1 cellular context compared by ENCODE assay signal in the genomic region with DNA sequence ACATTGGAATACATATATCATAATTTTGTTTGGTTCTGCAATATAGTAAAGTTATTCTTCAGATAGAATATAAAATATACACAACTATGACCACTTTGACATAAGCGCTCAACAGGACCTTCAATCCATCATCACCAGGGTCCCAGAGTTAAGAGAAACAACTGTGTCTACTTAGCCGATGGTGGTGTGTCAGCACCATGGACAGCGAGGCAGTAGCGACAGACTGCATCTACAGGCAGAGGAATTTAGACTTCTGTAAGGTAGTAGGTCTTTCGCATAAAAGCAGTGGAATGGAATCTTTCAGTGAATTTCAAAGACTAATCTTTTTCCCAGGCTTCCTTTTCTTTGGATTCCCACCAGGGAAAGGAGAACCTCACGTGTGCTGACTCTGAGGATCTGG.
TF ChIP-seq lines count a peak whose summit lies in the region.

No MANE protein-coding gene starts in this region.

TF ChIP-seq in HepG2, 621 proteins besides CTCF, POLR2A, EP300 and RAD21 (continued from another document and continues in another):
- TF ChIP-seq, protein P1, sequence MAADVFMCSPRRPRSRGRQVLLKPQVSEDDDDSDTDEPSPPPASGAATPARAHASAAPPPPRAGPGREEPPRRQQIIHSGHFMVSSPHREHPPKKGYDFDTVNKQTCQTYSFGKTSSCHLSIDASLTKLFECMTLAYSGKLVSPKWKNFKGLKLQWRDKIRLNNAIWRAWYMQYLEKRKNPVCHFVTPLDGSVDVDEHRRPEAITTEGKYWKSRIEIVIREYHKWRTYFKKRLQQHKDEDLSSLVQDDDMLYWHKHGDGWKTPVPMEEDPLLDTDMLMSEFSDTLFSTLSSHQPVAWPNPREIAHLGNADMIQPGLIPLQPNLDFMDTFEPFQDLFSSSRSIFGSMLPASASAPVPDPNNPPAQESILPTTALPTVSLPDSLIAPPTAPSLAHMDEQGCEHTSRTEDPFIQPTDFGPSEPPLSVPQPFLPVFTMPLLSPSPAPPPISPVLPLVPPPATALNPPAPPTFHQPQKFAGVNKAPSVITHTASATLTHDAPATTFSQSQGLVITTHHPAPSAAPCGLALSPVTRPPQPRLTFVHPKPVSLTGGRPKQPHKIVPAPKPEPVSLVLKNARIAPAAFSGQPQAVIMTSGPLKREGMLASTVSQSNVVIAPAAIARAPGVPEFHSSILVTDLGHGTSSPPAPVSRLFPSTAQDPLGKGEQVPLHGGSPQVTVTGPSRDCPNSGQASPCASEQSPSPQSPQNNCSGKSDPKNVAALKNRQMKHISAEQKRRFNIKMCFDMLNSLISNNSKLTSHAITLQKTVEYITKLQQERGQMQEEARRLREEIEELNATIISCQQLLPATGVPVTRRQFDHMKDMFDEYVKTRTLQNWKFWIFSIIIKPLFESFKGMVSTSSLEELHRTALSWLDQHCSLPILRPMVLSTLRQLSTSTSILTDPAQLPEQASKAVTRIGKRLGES (CRISPR knock-in tag; IDR thresholded peaks at IDR 0.05; ENCODE audit: borderline replicate concordance), result peak; percentile 80; the same call in 1 of the 2 replicates
- no peak for TF ChIP-seq STAG1 (CRISPR knock-in tag; IDR thresholded peaks at IDR 0.05)
- peak; percentile 86; the same call in 1 of the 2 replicates for TF ChIP-seq ZNF256 (CRISPR knock-in tag; conservative IDR thresholded peaks at IDR 0.05)
- TF ChIP-seq ZBTB20 (CRISPR knock-in tag; IDR thresholded peaks at IDR 0.05; ENCODE audit: borderline replicate concordance, low read depth), result peak; percentile 61; the same call in 1 of the 2 replicates
- TF ChIP-seq, protein P2, sequence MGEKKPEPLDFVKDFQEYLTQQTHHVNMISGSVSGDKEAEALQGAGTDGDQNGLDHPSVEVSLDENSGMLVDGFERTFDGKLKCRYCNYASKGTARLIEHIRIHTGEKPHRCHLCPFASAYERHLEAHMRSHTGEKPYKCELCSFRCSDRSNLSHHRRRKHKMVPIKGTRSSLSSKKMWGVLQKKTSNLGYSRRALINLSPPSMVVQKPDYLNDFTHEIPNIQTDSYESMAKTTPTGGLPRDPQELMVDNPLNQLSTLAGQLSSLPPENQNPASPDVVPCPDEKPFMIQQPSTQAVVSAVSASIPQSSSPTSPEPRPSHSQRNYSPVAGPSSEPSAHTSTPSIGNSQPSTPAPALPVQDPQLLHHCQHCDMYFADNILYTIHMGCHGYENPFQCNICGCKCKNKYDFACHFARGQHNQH (CRISPR knock-in tag; IDR thresholded peaks at IDR 0.05), result peak; percentile 88; the same call in 1 of the 2 replicates
- no peak for TF ChIP-seq ELF1 (CRISPR knock-in tag; IDR thresholded peaks at IDR 0.05)
- TF ChIP-seq, protein P3, sequence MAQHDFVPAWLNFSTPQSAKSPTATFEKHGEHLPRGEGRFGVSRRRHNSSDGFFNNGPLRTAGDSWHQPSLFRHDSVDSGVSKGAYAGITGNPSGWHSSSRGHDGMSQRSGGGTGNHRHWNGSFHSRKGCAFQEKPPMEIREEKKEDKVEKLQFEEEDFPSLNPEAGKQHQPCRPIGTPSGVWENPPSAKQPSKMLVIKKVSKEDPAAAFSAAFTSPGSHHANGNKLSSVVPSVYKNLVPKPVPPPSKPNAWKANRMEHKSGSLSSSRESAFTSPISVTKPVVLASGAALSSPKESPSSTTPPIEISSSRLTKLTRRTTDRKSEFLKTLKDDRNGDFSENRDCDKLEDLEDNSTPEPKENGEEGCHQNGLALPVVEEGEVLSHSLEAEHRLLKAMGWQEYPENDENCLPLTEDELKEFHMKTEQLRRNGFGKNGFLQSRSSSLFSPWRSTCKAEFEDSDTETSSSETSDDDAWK (CRISPR knock-in tag; IDR thresholded peaks at IDR 0.05), result no peak
- TF ChIP-seq PHB2 (IDR thresholded peaks at IDR 0.05; ENCODE audit: partially characterized antibody), result no peak
- TF ChIP-seq ZNF207 (IDR thresholded peaks at IDR 0.05; ENCODE audit: borderline replicate concordance), result no peak
- no peak for TF ChIP-seq SOX6 (IDR thresholded peaks at IDR 0.05)
- TF ChIP-seq SOX6 (CRISPR knock-in tag; IDR thresholded peaks at IDR 0.05), result no peak
- peak; percentile 70; the same call in 1 of the 2 replicates for TF ChIP-seq ZNF841 (CRISPR knock-in tag; IDR thresholded peaks at IDR 0.05; ENCODE audit: borderline replicate concordance)
- TF ChIP-seq ZNF549 (CRISPR knock-in tag; IDR thresholded peaks at IDR 0.05), result peak; percentile 29; the same call in 1 of the 2 replicates
- TF ChIP-seq, protein P4, sequence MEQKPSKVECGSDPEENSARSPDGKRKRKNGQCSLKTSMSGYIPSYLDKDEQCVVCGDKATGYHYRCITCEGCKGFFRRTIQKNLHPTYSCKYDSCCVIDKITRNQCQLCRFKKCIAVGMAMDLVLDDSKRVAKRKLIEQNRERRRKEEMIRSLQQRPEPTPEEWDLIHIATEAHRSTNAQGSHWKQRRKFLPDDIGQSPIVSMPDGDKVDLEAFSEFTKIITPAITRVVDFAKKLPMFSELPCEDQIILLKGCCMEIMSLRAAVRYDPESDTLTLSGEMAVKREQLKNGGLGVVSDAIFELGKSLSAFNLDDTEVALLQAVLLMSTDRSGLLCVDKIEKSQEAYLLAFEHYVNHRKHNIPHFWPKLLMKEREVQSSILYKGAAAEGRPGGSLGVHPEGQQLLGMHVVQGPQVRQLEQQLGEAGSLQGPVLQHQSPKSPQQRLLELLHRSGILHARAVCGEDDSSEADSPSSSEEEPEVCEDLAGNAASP (CRISPR knock-in tag; IDR thresholded peaks at IDR 0.05; ENCODE audit: borderline replicate concordance), result peak; percentile 90
- TF ChIP-seq ZBTB42 (CRISPR knock-in tag; IDR thresholded peaks at IDR 0.05), result 0 out of 2 replicates have a peak, but pooled peaks have one; percentile 37
- peak; percentile 98 for TF ChIP-seq KLF6 (CRISPR knock-in tag; IDR thresholded peaks at IDR 0.05)
- TF ChIP-seq FOSL1 (CRISPR knock-in tag; IDR thresholded peaks at IDR 0.05; ENCODE audit: borderline replicate concordance), result no peak
- TF ChIP-seq, protein P5, sequence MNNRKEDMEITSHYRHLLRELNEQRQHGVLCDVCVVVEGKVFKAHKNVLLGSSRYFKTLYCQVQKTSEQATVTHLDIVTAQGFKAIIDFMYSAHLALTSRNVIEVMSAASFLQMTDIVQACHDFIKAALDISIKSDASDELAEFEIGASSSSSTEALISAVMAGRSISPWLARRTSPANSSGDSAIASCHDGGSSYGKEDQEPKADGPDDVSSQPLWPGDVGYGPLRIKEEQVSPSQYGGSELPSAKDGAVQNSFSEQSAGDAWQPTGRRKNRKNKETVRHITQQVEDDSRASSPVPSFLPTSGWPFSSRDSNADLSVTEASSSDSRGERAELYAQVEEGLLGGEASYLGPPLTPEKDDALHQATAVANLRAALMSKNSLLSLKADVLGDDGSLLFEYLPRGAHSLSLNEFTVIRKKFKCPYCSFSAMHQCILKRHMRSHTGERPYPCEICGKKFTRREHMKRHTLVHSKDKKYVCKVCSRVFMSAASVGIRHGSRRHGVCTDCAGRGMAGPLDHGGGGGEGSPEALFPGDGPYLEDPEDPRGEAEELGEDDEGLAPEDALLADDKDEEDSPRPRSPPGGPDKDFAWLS (CRISPR knock-in tag; IDR thresholded peaks at IDR 0.05; ENCODE audit: borderline replicate concordance), result no peak
- TF ChIP-seq TBX2 (CRISPR knock-in tag; IDR thresholded peaks at IDR 0.05; ENCODE audit: borderline replicate concordance), result peak; percentile 38; the same call in 1 of the 2 replicates
- peak; percentile 86 for TF ChIP-seq ARNT2 (CRISPR knock-in tag; IDR thresholded peaks at IDR 0.05; ENCODE audit: low read depth)
- TF ChIP-seq, protein P6, sequence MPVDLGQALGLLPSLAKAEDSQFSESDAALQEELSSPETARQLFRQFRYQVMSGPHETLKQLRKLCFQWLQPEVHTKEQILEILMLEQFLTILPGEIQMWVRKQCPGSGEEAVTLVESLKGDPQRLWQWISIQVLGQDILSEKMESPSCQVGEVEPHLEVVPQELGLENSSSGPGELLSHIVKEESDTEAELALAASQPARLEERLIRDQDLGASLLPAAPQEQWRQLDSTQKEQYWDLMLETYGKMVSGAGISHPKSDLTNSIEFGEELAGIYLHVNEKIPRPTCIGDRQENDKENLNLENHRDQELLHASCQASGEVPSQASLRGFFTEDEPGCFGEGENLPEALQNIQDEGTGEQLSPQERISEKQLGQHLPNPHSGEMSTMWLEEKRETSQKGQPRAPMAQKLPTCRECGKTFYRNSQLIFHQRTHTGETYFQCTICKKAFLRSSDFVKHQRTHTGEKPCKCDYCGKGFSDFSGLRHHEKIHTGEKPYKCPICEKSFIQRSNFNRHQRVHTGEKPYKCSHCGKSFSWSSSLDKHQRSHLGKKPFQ (CRISPR knock-in tag; IDR thresholded peaks at IDR 0.05; ENCODE audit: insufficient replicate concordance), result no peak
- no peak for TF ChIP-seq ZNF329 (CRISPR knock-in tag; IDR thresholded peaks at IDR 0.05; ENCODE audit: low read depth)
- no peak for TF ChIP-seq BRD4 (CRISPR knock-in tag; IDR thresholded peaks at IDR 0.05)
- TF ChIP-seq MLLT10 (CRISPR knock-in tag; IDR thresholded peaks at IDR 0.05), result no peak
- TF ChIP-seq, protein P7, sequence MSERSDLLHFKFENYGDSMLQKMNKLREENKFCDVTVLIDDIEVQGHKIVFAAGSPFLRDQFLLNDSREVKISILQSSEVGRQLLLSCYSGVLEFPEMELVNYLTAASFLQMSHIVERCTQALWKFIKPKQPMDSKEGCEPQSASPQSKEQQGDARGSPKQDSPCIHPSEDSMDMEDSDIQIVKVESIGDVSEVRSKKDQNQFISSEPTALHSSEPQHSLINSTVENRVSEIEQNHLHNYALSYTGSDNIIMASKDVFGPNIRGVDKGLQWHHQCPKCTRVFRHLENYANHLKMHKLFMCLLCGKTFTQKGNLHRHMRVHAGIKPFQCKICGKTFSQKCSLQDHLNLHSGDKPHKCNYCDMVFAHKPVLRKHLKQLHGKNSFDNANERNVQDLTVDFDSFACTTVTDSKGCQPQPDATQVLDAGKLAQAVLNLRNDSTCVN (CRISPR knock-in tag; IDR thresholded peaks at IDR 0.05; ENCODE audit: borderline replicate concordance), result peak; percentile 90
- TF ChIP-seq ZNF749 (CRISPR knock-in tag; IDR thresholded peaks at IDR 0.05; ENCODE audit: borderline replicate concordance), result 0 out of 2 replicates have a peak, but pooled peaks have one; percentile 71
- no peak for TF ChIP-seq ATM (IDR thresholded peaks at IDR 0.05; ENCODE audit: borderline replicate concordance)
- TF ChIP-seq CBX2 (IDR thresholded peaks at IDR 0.05; ENCODE audit: low read depth, low read length), result no peak
- TF ChIP-seq CBX2 (CRISPR knock-in tag; IDR thresholded peaks at IDR 0.05; ENCODE audit: low read depth), result no peak
- TF ChIP-seq ZBTB38 (CRISPR knock-in tag; IDR thresholded peaks at IDR 0.05), result no peak
- TF ChIP-seq, protein P8, sequence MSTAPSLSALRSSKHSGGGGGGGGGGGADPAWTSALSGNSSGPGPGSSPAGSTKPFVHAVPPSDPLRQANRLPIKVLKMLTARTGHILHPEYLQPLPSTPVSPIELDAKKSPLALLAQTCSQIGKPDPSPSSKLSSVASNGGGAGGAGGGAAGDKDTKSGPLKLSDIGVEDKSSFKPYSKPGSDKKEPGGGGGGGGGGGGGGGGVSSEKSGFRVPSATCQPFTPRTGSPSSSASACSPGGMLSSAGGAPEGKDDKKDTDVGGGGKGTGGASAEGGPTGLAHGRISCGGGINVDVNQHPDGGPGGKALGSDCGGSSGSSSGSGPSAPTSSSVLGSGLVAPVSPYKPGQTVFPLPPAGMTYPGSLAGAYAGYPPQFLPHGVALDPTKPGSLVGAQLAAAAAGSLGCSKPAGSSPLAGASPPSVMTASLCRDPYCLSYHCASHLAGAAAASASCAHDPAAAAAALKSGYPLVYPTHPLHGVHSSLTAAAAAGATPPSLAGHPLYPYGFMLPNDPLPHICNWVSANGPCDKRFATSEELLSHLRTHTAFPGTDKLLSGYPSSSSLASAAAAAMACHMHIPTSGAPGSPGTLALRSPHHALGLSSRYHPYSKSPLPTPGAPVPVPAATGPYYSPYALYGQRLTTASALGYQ (CRISPR knock-in tag; IDR thresholded peaks at IDR 0.05), result no peak; the same call in 1 of the 2 replicates
- no peak for TF ChIP-seq EED (CRISPR knock-in tag; IDR thresholded peaks at IDR 0.05)
- TF ChIP-seq, protein P9, sequence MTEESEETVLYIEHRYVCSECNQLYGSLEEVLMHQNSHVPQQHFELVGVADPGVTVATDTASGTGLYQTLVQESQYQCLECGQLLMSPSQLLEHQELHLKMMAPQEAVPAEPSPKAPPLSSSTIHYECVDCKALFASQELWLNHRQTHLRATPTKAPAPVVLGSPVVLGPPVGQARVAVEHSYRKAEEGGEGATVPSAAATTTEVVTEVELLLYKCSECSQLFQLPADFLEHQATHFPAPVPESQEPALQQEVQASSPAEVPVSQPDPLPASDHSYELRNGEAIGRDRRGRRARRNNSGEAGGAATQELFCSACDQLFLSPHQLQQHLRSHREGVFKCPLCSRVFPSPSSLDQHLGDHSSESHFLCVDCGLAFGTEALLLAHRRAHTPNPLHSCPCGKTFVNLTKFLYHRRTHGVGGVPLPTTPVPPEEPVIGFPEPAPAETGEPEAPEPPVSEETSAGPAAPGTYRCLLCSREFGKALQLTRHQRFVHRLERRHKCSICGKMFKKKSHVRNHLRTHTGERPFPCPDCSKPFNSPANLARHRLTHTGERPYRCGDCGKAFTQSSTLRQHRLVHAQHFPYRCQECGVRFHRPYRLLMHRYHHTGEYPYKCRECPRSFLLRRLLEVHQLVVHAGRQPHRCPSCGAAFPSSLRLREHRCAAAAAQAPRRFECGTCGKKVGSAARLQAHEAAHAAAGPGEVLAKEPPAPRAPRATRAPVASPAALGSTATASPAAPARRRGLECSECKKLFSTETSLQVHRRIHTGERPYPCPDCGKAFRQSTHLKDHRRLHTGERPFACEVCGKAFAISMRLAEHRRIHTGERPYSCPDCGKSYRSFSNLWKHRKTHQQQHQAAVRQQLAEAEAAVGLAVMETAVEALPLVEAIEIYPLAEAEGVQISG (CRISPR knock-in tag; IDR thresholded peaks at IDR 0.05), result peak; percentile 83
- peak; percentile 92 for TF ChIP-seq ZNF431 (CRISPR knock-in tag; IDR thresholded peaks at IDR 0.05; ENCODE audit: borderline replicate concordance, low read depth)
- TF ChIP-seq CC2D1A (CRISPR knock-in tag; IDR thresholded peaks at IDR 0.05), result peak; percentile 81; the same call in 1 of the 2 replicates
- peak; percentile 95 for TF ChIP-seq TEAD2 (CRISPR knock-in tag; IDR thresholded peaks at IDR 0.05)
- no peak for TF ChIP-seq PCBP1 (IDR thresholded peaks at IDR 0.05; ENCODE audit: borderline replicate concordance, low read depth, low read length)
